ENCODE assay signal across 1 cellular context in genomic region chr1:207021139-207021861, GRCh38.
A peak's percentile ranks its signal among the peaks of the same experiment; 100 is the strongest.
TF ChIP-seq lines count a peak whose summit lies in the region.

No MANE protein-coding gene starts in this region.

TF ChIP-seq in IMR-90, 13 proteins besides CTCF, POLR2A, EP300 and RAD21:
- no peak for TF ChIP-seq RCOR1 (IDR thresholded peaks at IDR 0.05; ENCODE audit: insufficient replicate concordance, low read length)
- TF ChIP-seq FOS (IDR thresholded peaks at IDR 0.05; ENCODE audit: low read depth, low read length) = 0 out of 2 replicates have a peak, but pooled peaks have one; percentile 34
- no peak for TF ChIP-seq MAZ (IDR thresholded peaks at IDR 0.05; ENCODE audit: borderline replicate concordance, low read depth, low read length)
- TF ChIP-seq CHD1 (IDR thresholded peaks at IDR 0.05; ENCODE audit: low read depth, low read length) = no peak
